7 cellular contexts compared by ENCODE assay signal in genomic region chr11:134281635-134282034, GRCh38. TPM values are rescaled to one million over a fixed set of nuclear protein-coding genes. Genes with fewer than 3 reads are reported as not detected.
"Had no signal": no experiment of that assay in that cellular context is flagged by ENCODE, and none has a peak within 500 bp of the region (broad histone marks: within the 10 kb centered on the region; RNA-seq: fewer than 3 reads in every experiment).

No MANE protein-coding gene starts in this region.

RNA-seq across cellular contexts. Expression of gene GLB1L3, which starts 5.5 kb away (rescaled TPM):
- total RNA-seq: LHCN-M2, MCF 10A, OCI-LY7, PC-9, Right ventricle myocardium inferior, RPMI7951, SJCRH30 had no signal

RNA-seq across cellular contexts. Expression of gene GLB1L2, which starts 50.2 kb away (rescaled TPM):
- total RNA-seq: LHCN-M2, OCI-LY7, SJCRH30 had no signal
